Comparison of ENCODE assay signal across 20 cellular contexts in the genomic region with DNA sequence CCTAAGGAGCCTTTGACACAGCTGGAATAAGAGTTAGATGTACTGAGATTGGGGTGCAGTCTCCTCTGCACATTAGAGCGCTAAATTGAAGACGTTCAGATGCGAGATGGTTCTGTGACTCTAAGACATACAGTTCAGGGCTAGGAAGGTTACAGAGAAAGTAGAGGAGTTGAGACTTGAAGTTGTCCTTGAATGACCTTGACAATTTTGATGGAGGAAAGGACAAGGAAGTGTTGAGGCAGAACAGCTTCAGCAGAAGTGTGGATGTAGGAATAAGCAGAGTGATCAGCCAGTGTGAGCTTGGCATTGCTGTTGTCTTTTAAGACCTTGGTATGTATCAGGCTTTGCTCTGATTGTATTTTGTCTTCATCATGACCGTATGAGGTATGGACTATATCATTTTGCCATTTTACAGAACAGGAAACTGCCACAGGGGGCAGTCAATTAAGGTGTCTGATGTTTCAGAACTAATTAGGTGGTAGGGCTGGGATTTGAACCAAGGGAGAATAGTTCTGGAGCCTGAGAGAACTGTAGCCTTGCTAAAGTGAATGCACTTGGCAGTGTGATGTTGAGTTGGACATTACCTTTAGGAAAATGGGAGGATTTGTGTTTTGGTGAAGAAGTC. TPM values are rescaled to one million over a fixed set of nuclear protein-coding genes. Genes with fewer than 3 reads are reported as not detected.
DNase-seq lines count a peak whose midpoint lies in the region; ATAC-seq and TF ChIP-seq lines count a peak whose summit lies in the region.
"Had no signal": no experiment of that assay in that cellular context is flagged by ENCODE, and none has a peak within 500 bp of the region (broad histone marks: within the 10 kb centered on the region; RNA-seq: fewer than 3 reads in every experiment).

No MANE protein-coding gene starts in this region.

- H4K91ac ChIP-seq in neuronal stem cell (ENCODE audit: low read depth, low read length, poor library complexity) = no peak overlapping the region

- peak; percentile 31 for TF ChIP-seq CTCF in GM12873 (IDR thresholded peaks at IDR 0.05; ENCODE audit: insufficient read depth, low read depth, low read length, missing control alignments)
- no peak for TF ChIP-seq CTCF in WTC11 (IDR thresholded peaks at IDR 0.05)
- peak; percentile 5 for TF ChIP-seq CTCF in epithelial cell of proximal tubule (conservative IDR thresholded peaks at IDR 0.05; ENCODE audit: low read depth, low read length)
- TF ChIP-seq CTCF in uterus (IDR thresholded peaks at IDR 0.05) = no peak

- DNase-seq in CD4-positive, CD25-positive, alpha-beta regulatory T cell = peak in 1 of 3 donors; percentile 32
- DNase-seq in WTC11 (ENCODE audit: low spot score) = no peak
- DNase-seq in epithelial cell of proximal tubule (ENCODE audit: low read depth) = no peak
- DNase-seq in uterus = no peak
- no peak for DNase-seq in neuronal stem cell (ENCODE audit: low spot score)
- DNase-seq: activated CD4-positive, CD25-positive, alpha-beta regulatory T cell; colonic mucosa; Kasumi-1; NCI-H1092 treated with DMSO at 0.1 percent for 48 hours; NCI-H2081 treated with DMSO at 0.1 percent for 48 hours; NK-92 treated with Interleukin-12 subunit alpha and Interleukin-12 subunit beta, amount 100 ng/mL, for 24 hours; T-helper 9 cell had no signal

- no peak overlapping the region for H2BK15ac ChIP-seq in neuronal stem cell (ENCODE audit: low read length)

- peaks cover 9% of the 10 kb centered on the region for H3K36me3 ChIP-seq in CD4-positive, CD25-positive, alpha-beta regulatory T cell (ENCODE audit: control insufficient read depth, insufficient read depth, low read length)
- H3K36me3 ChIP-seq in uterus (no peaks in the 10 kb centered on the region), neuronal stem cell (replicated peaks in 1 of 2; ENCODE audit: control insufficient read depth in 2 of 2, insufficient read depth in 2 of 2, low read length in 2 of 2) (peaks cover 6 to 67% of the 10 kb centered on the region in 2 donors)
- H3K36me3 ChIP-seq: breast epithelium, colonic mucosa, thoracic aorta had no signal

- peaks cover 6% of the 10 kb centered on the region for H3K4me1 ChIP-seq in CD4-positive, CD25-positive, alpha-beta regulatory T cell (ENCODE audit: control insufficient read depth, insufficient read depth, low read length, poor library complexity, severe bottlenecking)
- H3K4me1 ChIP-seq in uterus (no peaks in the 10 kb centered on the region), neuronal stem cell (ENCODE audit: control insufficient read depth in 2 of 2, insufficient read depth in 1 of 2, low read depth in 1 of 2, low read length in 2 of 2) (no peaks in the 10 kb centered on the region)
- H3K4me1 ChIP-seq: breast epithelium, colonic mucosa had no signal

- peak overlapping the region in 1 of 4 donors; percentile 17 for H3K4me3 Mint-ChIP-seq in CD4-positive, CD25-positive, alpha-beta regulatory T cell
- H3K4me3 Mint-ChIP-seq in WTC11 = no peak overlapping the region
- H3K4me3 Mint-ChIP-seq: nephron; stimulated activated effector memory CD8-positive, alpha-beta T cell treated with anti-CD3 and anti-CD28 coated beads, Interleukin-12 subunit alpha, Interleukin-12 subunit beta, amount 100 ng/mL, for 72 hours had no signal

- no peak overlapping the region for H3K27ac ChIP-seq in CD4-positive, CD25-positive, alpha-beta regulatory T cell (ENCODE audit: insufficient read depth, low read length, poor library complexity, severe bottlenecking)
- no peak overlapping the region for H3K27ac ChIP-seq in uterus
- no peak overlapping the region for H3K27ac ChIP-seq in neuronal stem cell (replicated peaks; ENCODE audit: low read length)
- H3K27ac ChIP-seq: breast epithelium, colonic mucosa, thoracic aorta had no signal

- H2BK120ac ChIP-seq in neuronal stem cell (ENCODE audit: low read depth, low read length) = no peak overlapping the region

- H3K14ac ChIP-seq in neuronal stem cell (ENCODE audit: low read length) = no peak overlapping the region

- TF ChIP-seq POLR2A in uterus (IDR thresholded peaks at IDR 0.05) = no peak

- no peak overlapping the region for H2AK5ac ChIP-seq in neuronal stem cell (ENCODE audit: low read depth, low read length)

- peaks cover 2% of the 10 kb centered on the region for H3K79me1 ChIP-seq in neuronal stem cell (ENCODE audit: low read depth, low read length)

- no CpG with 5 or more reads among the region's 4 CpGs for WGBS in neuronal stem cell (ENCODE audit: extremely low coverage in 2 of 2, insufficient read length in 2 of 2, insufficient replicate concordance in 1 of 2), 2 donors

- H2BK12ac ChIP-seq in neuronal stem cell (ENCODE audit: low read length) = no peak overlapping the region

- H3K4me2 ChIP-seq in neuronal stem cell (ENCODE audit: insufficient read depth, low read length, poor library complexity, severe bottlenecking) = no peak overlapping the region

- H3K9ac ChIP-seq in neuronal stem cell (ENCODE audit: low read depth, low read length, poor library complexity) = no peak overlapping the region

- intact Hi-C loops in uterus (cut with DNase I; ENCODE audit: low total_unique reads) = loop anchor here (10.0 kb wide), 1 partner anchor 495 kb away; the partner anchor contains the start of gene CD58

- no peak overlapping the region for H3K18ac ChIP-seq in neuronal stem cell (ENCODE audit: low read length)

- no peak overlapping the region for H2AFZ ChIP-seq in neuronal stem cell (ENCODE audit: low read length)

- no peak overlapping the region for H3K23ac ChIP-seq in neuronal stem cell (ENCODE audit: low read depth, low read length, poor library complexity)

- POLR2A ChIA-PET in WTC11 (lab: Charles Lee) = no interaction called here

- no peaks in the 10 kb centered on the region for H3K27me3 Mint-ChIP-seq in CD4-positive, CD25-positive, alpha-beta regulatory T cell
- no peaks in the 10 kb centered on the region for H3K27me3 Mint-ChIP-seq in WTC11 (ENCODE audit: low read depth)
- H3K27me3 Mint-ChIP-seq: progenitor cell of endocrine pancreas had no signal

- H3K9me3 ChIP-seq in CD4-positive, CD25-positive, alpha-beta regulatory T cell (ENCODE audit: control insufficient read depth in 2 of 2, low read length in 2 of 2) = no peaks in the 10 kb centered on the region
- no peaks in the 10 kb centered on the region for H3K9me3 ChIP-seq in uterus
- peaks cover 0 to 2% of the 10 kb centered on the region in 2 donors for H3K9me3 ChIP-seq in neuronal stem cell (replicated peaks in 1 of 2; ENCODE audit: control insufficient read depth in 2 of 2, insufficient read depth in 1 of 2, low read depth in 1 of 2, low read length in 2 of 2)
- H3K9me3 ChIP-seq: breast epithelium, colonic mucosa, thoracic aorta had no signal

- H3K4me1 Mint-ChIP-seq in CD4-positive, CD25-positive, alpha-beta regulatory T cell = peaks cover 24 to 49% (median 43%) of the 10 kb centered on the region in 4 donors
- H3K4me1 Mint-ChIP-seq in WTC11 = no peaks in the 10 kb centered on the region

- ATAC-seq in CD4-positive, CD25-positive, alpha-beta regulatory T cell (ENCODE audit: low read depth in 2 of 2) = no peak
- ATAC-seq in WTC11 (no peak), HG02885 (IDR thresholded peaks at IDR 0.05; ENCODE audit: poor library complexity, unreplicated experiment) (no peak)
- ATAC-seq: SK-N-SH treated with all-trans-retinoic acid at 6 μM for 48 hours had no signal

- peak overlapping the region; percentile 22 to 68 (median 39) for H3K27ac Mint-ChIP-seq in CD4-positive, CD25-positive, alpha-beta regulatory T cell
- peak overlapping the region; percentile 66 for H3K27ac Mint-ChIP-seq in WTC11
- H3K27ac Mint-ChIP-seq: nephron; progenitor cell of endocrine pancreas; stimulated activated effector memory CD8-positive, alpha-beta T cell treated with anti-CD3 and anti-CD28 coated beads, Interleukin-12 subunit alpha, Interleukin-12 subunit beta, amount 100 ng/mL, for 72 hours had no signal

- CTCF ChIA-PET in WTC11 (lab: Charles Lee) = interaction anchor here (1.2 to 1.6 kb wide), 2 partner anchors 9 to 215 kb away, joined by 4 read pairs; partner anchors contain the start of gene TTF2

- peak overlapping the region; percentile 16 for H3K4me3 ChIP-seq in CD4-positive, CD25-positive, alpha-beta regulatory T cell (ENCODE audit: low read depth, low read length)
- H3K4me3 ChIP-seq in epithelial cell of proximal tubule (ENCODE audit: low read depth, low read length) = no peak overlapping the region
- no peak overlapping the region for H3K4me3 ChIP-seq in uterus
- no peak overlapping the region for H3K4me3 ChIP-seq in neuronal stem cell (ENCODE audit: low read length in 2 of 2)
- H3K4me3 ChIP-seq: breast epithelium, colonic mucosa, thoracic aorta had no signal

- no peaks in the 10 kb centered on the region for H3K27me3 ChIP-seq in CD4-positive, CD25-positive, alpha-beta regulatory T cell (ENCODE audit: control insufficient read depth, insufficient read depth, low read length)
- no peaks in the 10 kb centered on the region for H3K27me3 ChIP-seq in uterus
- no peaks in the 10 kb centered on the region for H3K27me3 ChIP-seq in neuronal stem cell (ENCODE audit: control insufficient read depth in 3 of 3, insufficient read depth in 3 of 3, low read depth in 1 of 3, low read length in 3 of 3)
- H3K27me3 ChIP-seq: breast epithelium, colonic mucosa had no signal

- no peak overlapping the region for H4K8ac ChIP-seq in neuronal stem cell (ENCODE audit: low read depth, low read length)

- peaks cover 28% of the 10 kb centered on the region for H3K36me3 Mint-ChIP-seq in CD4-positive, CD25-positive, alpha-beta regulatory T cell
- H3K36me3 Mint-ChIP-seq in WTC11 = peaks cover 47% of the 10 kb centered on the region

- H2BK5ac ChIP-seq in neuronal stem cell (ENCODE audit: low read length) = no peak overlapping the region

- H3K9me3 Mint-ChIP-seq in CD4-positive, CD25-positive, alpha-beta regulatory T cell = no peaks in the 10 kb centered on the region
- H3K9me3 Mint-ChIP-seq in WTC11 = no peaks in the 10 kb centered on the region
- H3K9me3 Mint-ChIP-seq: nephron; stimulated activated effector memory CD8-positive, alpha-beta T cell treated with anti-CD3 and anti-CD28 coated beads, Interleukin-12 subunit alpha, Interleukin-12 subunit beta, amount 100 ng/mL, for 72 hours had no signal

- H3K4ac ChIP-seq in neuronal stem cell (ENCODE audit: low read length) = no peak overlapping the region

RNA-seq across cellular contexts. Expression of gene TTF2, which starts 9.2 kb away (rescaled TPM):
- total RNA-seq in CD4-positive, CD25-positive, alpha-beta regulatory T cell = 58.9 TPM
- 10 to 100 TPM in 2 of 4 donors, 1 to 10 TPM in 2; 5.3 to 13.0 (median 9.7) TPM for polyA plus RNA-seq in CD4-positive, CD25-positive, alpha-beta regulatory T cell
- total RNA-seq in WTC11 (2021) (78.9 to 88.8 TPM (median 79.1 TPM) in 3 replicates), epithelial cell of proximal tubule (31.8 and 53.0 TPM in 2 replicates), uterus (10 to 100 TPM in 3 of 4 donors, 1 to 10 TPM in 1; 8.2 to 56.4 (median 17.0) TPM)
- 11.5 TPM for polyA plus RNA-seq in neuronal stem cell (2013, experiment 1 of 2)
- 11.6 TPM for polyA plus RNA-seq in neuronal stem cell (2013, experiment 2 of 2)

RNA-seq across cellular contexts. Expression of gene TRIM45, which starts 52.2 kb away (rescaled TPM):
- 0.84 TPM for total RNA-seq in CD4-positive, CD25-positive, alpha-beta regulatory T cell
- polyA plus RNA-seq in CD4-positive, CD25-positive, alpha-beta regulatory T cell = under 1 TPM in 3 of 4 donors, not detected in 1; 0.05 to 0.16 (median 0.06) TPM
- total RNA-seq in WTC11 (2021) = 11.8 to 17.7 TPM (median 15.7 TPM) in 3 replicates
- 5.1 and 8.2 TPM in 2 replicates for total RNA-seq in epithelial cell of proximal tubule
- total RNA-seq in uterus = 10 to 100 TPM in 1 of 4 donors, 1 to 10 TPM in 3; 2.6 to 16.7 (median 5.5) TPM
- polyA plus RNA-seq in neuronal stem cell (2013, experiment 1 of 2) = 19.1 TPM
- 19.2 TPM for polyA plus RNA-seq in neuronal stem cell (2013, experiment 2 of 2)

Comparison
In these comparisons a context has a peak if more than half of its experiments do, and no peak if none do; other contexts are left out.
1. CTCF ChIP-seq: peak in GM12873 (single experiment) and epithelial cell of proximal tubule (single experiment); none in WTC11 (single experiment) and uterus (0 of 4).